ENCODE assay signal across 8 cellular contexts in genomic region chr3:36969540-36970432, GRCh38. TPM values are rescaled to one million over a fixed set of nuclear protein-coding genes. Genes with fewer than 3 reads are reported as not detected.
DNase-seq lines count a peak whose midpoint lies in the region; ATAC-seq and TF ChIP-seq lines count a peak whose summit lies in the region.

No MANE protein-coding gene starts in this region.

- H3K36me3 Mint-ChIP-seq in activated naive CD4-positive, alpha-beta T cell treated with anti-CD3 and anti-CD28 coated beads for 36 hours (ENCODE audit: low read depth) = peaks cover 1% of the 10 kb centered on the region

- H3K4me1 ChIP-seq in sigmoid colon = no peaks in the 10 kb centered on the region

- ATAC-seq in GM21619 (IDR thresholded peaks at IDR 0.05; ENCODE audit: unreplicated experiment) = peak; percentile 99

- no peaks in the 10 kb centered on the region for H3K27me3 Mint-ChIP-seq in activated naive CD4-positive, alpha-beta T cell treated with anti-CD3 and anti-CD28 coated beads for 36 hours (ENCODE audit: low read depth)

- intact Hi-C loops in activated naive CD4-positive, alpha-beta T cell treated with anti-CD3 and anti-CD28 coated beads for 36 hours (cut with micrococcal nuclease) = loop anchor here (1.0 kb wide), 1 partner anchor 24 kb away; the partner anchor contains the start of genes EPM2AIP1 and MLH1
- intact Hi-C loops in sigmoid colon (cut with DNase I) = no loop called here

- H3K27ac ChIP-seq in sigmoid colon = no peak overlapping the region

- no peak overlapping the region for H3K4me3 Mint-ChIP-seq in activated naive CD4-positive, alpha-beta T cell treated with anti-CD3 and anti-CD28 coated beads for 36 hours

- TF ChIP-seq EP300 in sigmoid colon (IDR thresholded peaks at IDR 0.05) = no peak

- H3K4me3 ChIP-seq in sigmoid colon = no peak overlapping the region

- WGBS in sigmoid colon, 2 donors = 53 to 67% methylated on average over 3 to 4 of the region's 4 CpGs

- DNase-seq in GM03348 (ENCODE audit: low spot score) = peak; percentile 40
- peak; percentile 34 for DNase-seq in HS-5 (ENCODE audit: low read depth)
- peak; percentile 70 to 91 for DNase-seq in NOMO-1 (lab: John Stamatoyannopoulos, UW; ENCODE audit: unreplicated experiment in 2 of 2)
- peak; percentile 71 for DNase-seq in activated naive CD4-positive, alpha-beta T cell treated with anti-CD3 and anti-CD28 coated beads for 36 hours
- DNase-seq in hypothalamus (lab: John Stamatoyannopoulos, UW) = peak in 28 of 51 donors; percentile 1 to 59 (median 18)
- DNase-seq in stimulated activated CD4-positive, alpha-beta T cell treated with anti-CD3 and anti-CD28 coated beads, Interleukin-4, amount 100 ng/mL, for 1 hour = peak; percentile 22
- no peak for DNase-seq in sigmoid colon

- no peak for TF ChIP-seq POLR2A in sigmoid colon (IDR thresholded peaks at IDR 0.05)

- H3K27me3 ChIP-seq in sigmoid colon = no peaks in the 10 kb centered on the region

- peaks cover 19% of the 10 kb centered on the region for H3K4me1 Mint-ChIP-seq in activated naive CD4-positive, alpha-beta T cell treated with anti-CD3 and anti-CD28 coated beads for 36 hours (ENCODE audit: low read depth)

- CTCF ChIA-PET in activated naive CD4-positive, alpha-beta T cell treated with anti-CD3 and anti-CD28 coated beads for 36 hours (lab: Charles Lee) = interaction anchor here (1.6 to 2.2 kb wide), 2 partner anchors 10 to 12 kb away, joined by 6 to 11 read pairs; no protein-coding TSS in a partner anchor

- H3K9me3 ChIP-seq in sigmoid colon = no peaks in the 10 kb centered on the region

- TF ChIP-seq CTCF in sigmoid colon (IDR thresholded peaks at IDR 0.05) = no peak

- no peaks in the 10 kb centered on the region for H3K36me3 ChIP-seq in sigmoid colon

- H3K9me3 Mint-ChIP-seq in activated naive CD4-positive, alpha-beta T cell treated with anti-CD3 and anti-CD28 coated beads for 36 hours = no peaks in the 10 kb centered on the region

- H3K27ac Mint-ChIP-seq in activated naive CD4-positive, alpha-beta T cell treated with anti-CD3 and anti-CD28 coated beads for 36 hours = peak overlapping the region; percentile 47

RNA-seq across cellular contexts. Expression of gene EPM2AIP1, which starts 23.1 kb away (rescaled TPM):
- 10 to 100 TPM; 10.8 to 13.1 TPM for total RNA-seq in activated naive CD4-positive, alpha-beta T cell treated with anti-CD3 and anti-CD28 coated beads for 36 hours
- 10 to 100 TPM; 11.8 to 18.9 (median 14.0) TPM for total RNA-seq in sigmoid colon
- 1 to 10 TPM; 1.2 to 6.0 (median 5.2) TPM for polyA plus RNA-seq in sigmoid colon

RNA-seq across cellular contexts. Expression of gene MLH1, which starts 23.5 kb away (rescaled TPM):
- 10 to 100 TPM; 86.6 to 95.3 TPM for total RNA-seq in activated naive CD4-positive, alpha-beta T cell treated with anti-CD3 and anti-CD28 coated beads for 36 hours
- 10 to 100 TPM; 27.2 to 60.3 (median 36.5) TPM for total RNA-seq in sigmoid colon
- polyA plus RNA-seq in sigmoid colon = 10 to 100 TPM in 2 of 3 donors, 1 to 10 TPM in 1; 9.0 to 20.8 (median 14.3) TPM

RNA-seq across cellular contexts. Expression of gene TRANK1, which starts 24.9 kb away (rescaled TPM):
- 10 to 100 TPM; 10.9 to 11.0 TPM for total RNA-seq in activated naive CD4-positive, alpha-beta T cell treated with anti-CD3 and anti-CD28 coated beads for 36 hours
- 10 to 100 TPM in 3 of 4 donors, 1 to 10 TPM in 1; 8.6 to 26.3 (median 16.9) TPM for total RNA-seq in sigmoid colon
- 10 to 100 TPM; 12.6 to 36.4 (median 26.1) TPM for polyA plus RNA-seq in sigmoid colon
